8 cellular contexts compared by ENCODE assay signal in the genomic region with DNA sequence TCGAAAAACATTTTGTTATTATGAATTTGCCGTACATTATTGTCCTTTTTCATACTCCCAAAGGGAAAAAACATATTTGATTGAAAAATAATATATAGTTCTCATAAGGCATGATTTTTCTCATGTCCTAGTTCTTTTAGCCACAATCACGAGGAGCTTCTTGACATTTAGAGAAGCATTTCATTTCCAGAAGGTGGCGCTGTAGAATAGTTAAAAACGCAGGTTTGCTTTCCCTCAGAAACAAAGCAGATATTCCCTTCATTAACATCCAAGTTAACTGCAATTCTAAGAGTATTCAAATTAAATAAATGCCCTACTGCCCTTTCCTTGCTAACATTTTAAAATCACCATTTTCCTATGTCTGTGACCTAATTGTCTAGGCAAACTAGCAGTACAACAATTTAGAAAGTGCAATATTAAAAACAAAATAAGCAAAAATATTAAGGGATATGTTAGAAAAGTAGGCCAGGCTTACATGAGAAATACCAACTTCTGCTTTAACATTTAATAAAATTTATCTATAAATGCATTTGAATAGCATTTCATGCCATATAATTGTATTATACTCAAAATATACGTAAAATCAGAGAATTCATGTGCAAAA. TPM values are rescaled to one million over a fixed set of nuclear protein-coding genes. Genes with fewer than 3 reads are reported as not detected.
DNase-seq lines count a peak whose midpoint lies in the region; ATAC-seq and TF ChIP-seq lines count a peak whose summit lies in the region.

No MANE protein-coding gene starts in this region.

- intact Hi-C loops in upper lobe of right lung (cut with DNase I), result no loop called here

- H3K9me3 ChIP-seq in upper lobe of right lung, result no peaks in the 10 kb centered on the region

- H3K4me1 ChIP-seq in upper lobe of right lung, result no peaks in the 10 kb centered on the region

- H3K36me3 ChIP-seq in upper lobe of right lung, result no peaks in the 10 kb centered on the region

- H3K27me3 ChIP-seq in upper lobe of right lung, result no peaks in the 10 kb centered on the region

- H3K27ac ChIP-seq in upper lobe of right lung, result no peak overlapping the region

- DNase-seq in AG09309 (ENCODE audit: low read depth) (peak; percentile 34), NCI-H2171 (lab: John Stamatoyannopoulos, UW) (peak; percentile 26), amniotic stem cell (lab: John Stamatoyannopoulos, UW) (peak; percentile 73), iris pigment epithelial cell (ENCODE audit: low read depth) (peak; percentile 71), upper lobe of right lung (no peak)
- DNase-seq in activated effector memory CD4-positive, alpha-beta T cell treated with Interleukin-2 at 50 U/mL for 16 hours, result no peak
- DNase-seq in stimulated activated CD4-positive, alpha-beta T cell treated with anti-CD3 and anti-CD28 coated beads, Interleukin-1b, Interleukin-23, amount 100 ng/mL, for 48 hours, result no peak

- peak; percentile 65 for TF ChIP-seq CTCF in AG09309 (IDR thresholded peaks at IDR 0.05; ENCODE audit: control insufficient read depth, insufficient read depth, low read depth, low read length, missing control alignments)
- peak; percentile 64 for TF ChIP-seq CTCF in upper lobe of right lung (IDR thresholded peaks at IDR 0.05)

- ATAC-seq in GM19351 (IDR thresholded peaks at IDR 0.05; ENCODE audit: unreplicated experiment), result peak; percentile 59
- peak; percentile 47 for ATAC-seq in upper lobe of right lung

- H3K4me3 ChIP-seq in AG09309 (ENCODE audit: control insufficient read depth, low read depth, low read length) (no peak overlapping the region), upper lobe of right lung (no peak overlapping the region)

RNA-seq across cellular contexts. Expression of a gene that starts 10.9 kb away (rescaled TPM):
- total RNA-seq in upper lobe of right lung, result 0.69 TPM

Comparison
In these comparisons a context has a peak if more than half of its experiments do, and no peak if none do; other contexts are left out.
1. DNase-seq: peak in AG09309 (single experiment), NCI-H2171 (single experiment), amniotic stem cell (single experiment) and iris pigment epithelial cell (single experiment); none in upper lobe of right lung (single experiment), activated effector memory CD4-positive, alpha-beta T cell treated with Interleukin-2 at 50 U/mL for 16 hours (single experiment) and stimulated activated CD4-positive, alpha-beta T cell treated with anti-CD3 and anti-CD28 coated beads, Interleukin-1b, Interleukin-23, amount 100 ng/mL, for 48 hours (single experiment).